1 cellular context compared by ENCODE assay signal in the genomic region with DNA sequence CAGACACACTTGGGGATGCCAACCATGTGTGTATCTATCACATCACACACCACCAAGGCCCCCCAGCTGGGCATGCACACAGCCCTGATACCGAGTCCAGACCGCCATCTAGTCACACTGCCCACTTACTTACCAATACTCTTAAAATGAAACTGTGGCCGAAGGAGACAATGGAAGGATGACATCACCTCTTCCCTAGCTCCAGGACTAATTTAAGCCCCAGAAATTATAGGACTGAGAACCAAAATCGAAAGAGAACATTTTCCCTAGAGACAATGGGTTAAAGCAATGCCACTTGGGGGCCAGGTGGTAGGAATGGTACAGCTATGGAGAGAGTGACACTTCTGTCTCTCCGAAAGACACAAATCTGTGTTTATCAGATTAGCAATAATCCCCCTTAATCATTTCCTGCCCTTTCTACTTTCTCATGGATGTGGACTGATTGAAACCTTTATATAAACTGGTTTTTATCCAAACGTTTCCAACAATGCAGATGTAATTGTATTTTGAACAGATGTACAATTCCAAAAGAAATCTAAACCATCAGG.
TF ChIP-seq lines count a peak whose summit lies in the region.

No MANE protein-coding gene starts in this region.

TF ChIP-seq in IMR-90, 13 proteins besides CTCF, POLR2A, EP300 and RAD21:
- no peak for TF ChIP-seq RFX5 (IDR thresholded peaks at IDR 0.05; ENCODE audit: low read depth, low read length)
- TF ChIP-seq, protein P1, sequence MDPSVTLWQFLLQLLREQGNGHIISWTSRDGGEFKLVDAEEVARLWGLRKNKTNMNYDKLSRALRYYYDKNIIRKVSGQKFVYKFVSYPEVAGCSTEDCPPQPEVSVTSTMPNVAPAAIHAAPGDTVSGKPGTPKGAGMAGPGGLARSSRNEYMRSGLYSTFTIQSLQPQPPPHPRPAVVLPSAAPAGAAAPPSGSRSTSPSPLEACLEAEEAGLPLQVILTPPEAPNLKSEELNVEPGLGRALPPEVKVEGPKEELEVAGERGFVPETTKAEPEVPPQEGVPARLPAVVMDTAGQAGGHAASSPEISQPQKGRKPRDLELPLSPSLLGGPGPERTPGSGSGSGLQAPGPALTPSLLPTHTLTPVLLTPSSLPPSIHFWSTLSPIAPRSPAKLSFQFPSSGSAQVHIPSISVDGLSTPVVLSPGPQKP (IDR thresholded peaks at IDR 0.05; ENCODE audit: borderline replicate concordance, low read depth, low read length): no peak
- TF ChIP-seq MXI1 (IDR thresholded peaks at IDR 0.05; ENCODE audit: borderline replicate concordance, low read depth, low read length): no peak
- no peak for TF ChIP-seq NFE2L2 (IDR thresholded peaks at IDR 0.05; ENCODE audit: low read depth, low read length)
- TF ChIP-seq USF2 (IDR thresholded peaks at IDR 0.05; ENCODE audit: low read depth, low read length): no peak
- no peak for TF ChIP-seq CHD1 (IDR thresholded peaks at IDR 0.05; ENCODE audit: low read depth, low read length)
- TF ChIP-seq MAZ (IDR thresholded peaks at IDR 0.05; ENCODE audit: borderline replicate concordance, low read depth, low read length): no peak
- no peak for TF ChIP-seq CEBPB (IDR thresholded peaks at IDR 0.05; ENCODE audit: low read depth, low read length)
- no peak for TF ChIP-seq SMC3 (IDR thresholded peaks at IDR 0.05; ENCODE audit: low read depth, low read length)
- no peak for TF ChIP-seq BHLHE40 (IDR thresholded peaks at IDR 0.05; ENCODE audit: low read depth, low read length)
